In the genomic region with DNA sequence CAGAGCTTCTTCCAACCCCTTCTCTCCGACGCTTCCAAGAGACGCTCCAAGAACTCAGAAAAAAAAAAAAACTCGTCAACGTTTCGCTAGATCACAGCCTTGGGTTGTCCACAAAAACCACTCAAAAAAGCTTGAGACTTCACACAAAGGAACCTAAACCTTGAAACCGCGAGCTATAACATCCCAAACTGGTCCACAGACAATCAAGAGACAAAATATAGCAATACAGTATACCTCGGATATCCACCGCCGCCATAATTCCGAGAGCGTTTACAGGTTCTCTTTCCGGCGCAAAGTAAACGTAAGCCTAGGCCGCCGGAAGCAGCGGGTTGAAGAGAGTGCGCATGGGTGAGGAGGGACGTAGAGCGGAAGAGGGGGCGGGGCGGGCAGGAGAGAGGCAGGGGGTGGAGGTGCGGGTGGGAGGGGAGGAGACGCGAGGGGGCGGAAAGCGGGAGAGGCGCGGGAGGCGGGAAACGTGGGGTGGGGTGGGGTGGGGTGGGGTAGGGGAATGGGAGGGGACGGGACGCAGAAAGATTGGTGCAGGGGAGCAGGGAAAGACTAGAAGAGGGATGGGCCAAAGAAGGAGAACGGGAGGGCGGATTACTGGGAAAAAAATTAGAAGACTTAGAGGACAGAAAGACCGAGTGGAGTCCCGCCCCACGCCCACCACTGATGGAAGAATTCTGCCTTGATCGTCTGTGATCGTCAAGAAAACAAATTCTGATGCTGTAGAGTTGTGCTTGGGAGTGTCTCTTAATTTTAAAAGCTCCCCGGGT, we compare ENCODE assay signal across 8 cellular contexts. TPM values are rescaled to one million over a fixed set of nuclear protein-coding genes. Genes with fewer than 3 reads are reported as not detected.
DNase-seq lines count a peak whose midpoint lies in the region; ATAC-seq, FAIRE-seq and TF ChIP-seq lines count a peak whose summit lies in the region.

A gene with protein sequence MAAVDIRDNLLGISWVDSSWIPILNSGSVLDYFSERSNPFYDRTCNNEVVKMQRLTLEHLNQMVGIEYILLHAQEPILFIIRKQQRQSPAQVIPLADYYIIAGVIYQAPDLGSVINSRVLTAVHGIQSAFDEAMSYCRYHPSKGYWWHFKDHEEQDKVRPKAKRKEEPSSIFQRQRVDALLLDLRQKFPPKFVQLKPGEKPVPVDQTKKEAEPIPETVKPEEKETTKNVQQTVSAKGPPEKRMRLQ (minus strand): TSS at position 274 of the 776 bp plus-strand sequence. CDS start 18 bp downstream, at position 256.

- H3K4me3 ChIP-seq in astrocyte (ENCODE audit: insufficient read depth, low read depth, low read length) (peak within 1 kb of the TSS; percentile 100), hepatocyte (peak within 1 kb of the TSS; percentile 99), rectal smooth muscle tissue (ENCODE audit: low read length) (peak within 1 kb of the TSS; percentile 99), uterus (peak within 1 kb of the TSS; percentile 71 to 81)

- H3K4me2 ChIP-seq in astrocyte (ENCODE audit: low read length): peak within 1 kb of the TSS; percentile 91
- peak within 1 kb of the TSS; percentile 92 for H3K4me2 ChIP-seq in hepatocyte

- TF ChIP-seq CTCF in astrocyte (IDR thresholded peaks at IDR 0.05; ENCODE audit: insufficient read depth, low read depth, low read length) (no peak), hepatocyte (IDR thresholded peaks at IDR 0.05; ENCODE audit: poor library complexity) (no peak), uterus (IDR thresholded peaks at IDR 0.05) (no peak)

- peak within 1 kb of the TSS; percentile 99 for H3K9ac ChIP-seq in astrocyte (ENCODE audit: low read length)
- peak within 1 kb of the TSS; percentile 74 for H3K9ac ChIP-seq in rectal smooth muscle tissue (ENCODE audit: low read length)

- peak within 1 kb of the TSS; percentile 100 for H3K4me3 Mint-ChIP-seq in astrocyte (ENCODE audit: unreplicated experiment)

- WGBS in hepatocyte (ENCODE audit: low lambda C conversion rate, missing lambda C conversion rate): under 1% methylated on average over 31 of the region's 43 CpGs

- H3K27me3 ChIP-seq in astrocyte (ENCODE audit: insufficient read depth, low read length) (no peaks in the 10 kb centered on the region), hepatocyte (no peaks in the 10 kb centered on the region), rectal smooth muscle tissue (ENCODE audit: control insufficient read depth, insufficient read depth, low read length) (no peaks in the 10 kb centered on the region), uterus (no peaks in the 10 kb centered on the region)

- H3K36me3 ChIP-seq in astrocyte (ENCODE audit: insufficient read depth, low read length): peaks cover 4% of the 10 kb centered on the region
- H3K36me3 ChIP-seq in hepatocyte (replicated peaks; ENCODE audit: insufficient read depth, low read depth): no peaks in the 10 kb centered on the region
- H3K36me3 ChIP-seq in rectal smooth muscle tissue (ENCODE audit: control insufficient read depth, insufficient read depth, low read length): peaks cover 3% of the 10 kb centered on the region
- H3K36me3 ChIP-seq in uterus: no peaks in the 10 kb centered on the region

- DNase-seq in NCI-H2081 treated with DMSO at 0.1 percent for 48 hours (lab: John Stamatoyannopoulos, UW) (peak; percentile 25), T-helper 9 cell (peak; percentile 92), astrocyte (ENCODE audit: low read depth) (peak; percentile 81), hepatocyte (ENCODE audit: low spot score) (peak; percentile 97), uterus (peak; percentile 92 to 94)

- no peaks in the 10 kb centered on the region for H3K27me3 Mint-ChIP-seq in astrocyte (ENCODE audit: low read depth, unreplicated experiment)

- H3K4me1 ChIP-seq in astrocyte (ENCODE audit: insufficient read depth, low read length): peaks cover 7% of the 10 kb centered on the region
- H3K4me1 ChIP-seq in hepatocyte (ENCODE audit: insufficient read depth): peaks cover 6% of the 10 kb centered on the region
- peaks cover 10% of the 10 kb centered on the region for H3K4me1 ChIP-seq in rectal smooth muscle tissue (ENCODE audit: control insufficient read depth, insufficient read depth, low read length)
- peaks cover 0 to 9% of the 10 kb centered on the region in 2 donors for H3K4me1 ChIP-seq in uterus

- no peak for TF ChIP-seq POLR2A in uterus (IDR thresholded peaks at IDR 0.05)

- peak within 1 kb of the TSS; percentile 90 for H2AFZ ChIP-seq in astrocyte (ENCODE audit: low read depth, low read length)
- H2AFZ ChIP-seq in hepatocyte: peak within 1 kb of the TSS; percentile 98

- no peak for FAIRE-seq in astrocyte (lab: Jason Lieb, UNC)

- H3K9me3 ChIP-seq in astrocyte (ENCODE audit: insufficient read depth, low read depth, low read length) (no peaks in the 10 kb centered on the region), hepatocyte (ENCODE audit: low read depth) (no peaks in the 10 kb centered on the region), uterus (no peaks in the 10 kb centered on the region)

- peaks cover 11% of the 10 kb centered on the region for H3K4me1 Mint-ChIP-seq in astrocyte (ENCODE audit: low read depth, unreplicated experiment)

- no peaks in the 10 kb centered on the region for H3K36me3 Mint-ChIP-seq in astrocyte (ENCODE audit: low read depth, unreplicated experiment)

- H3K27ac Mint-ChIP-seq in astrocyte (ENCODE audit: unreplicated experiment): peak within 1 kb of the TSS; percentile 99

- peak; percentile 96 for ATAC-seq in GM18502 (IDR thresholded peaks at IDR 0.05; ENCODE audit: poor library complexity, unreplicated experiment)
- peak; percentile 85 for ATAC-seq in HG02973 (IDR thresholded peaks at IDR 0.05; ENCODE audit: unreplicated experiment)

- H3K79me2 ChIP-seq in astrocyte (ENCODE audit: insufficient read depth, low read length): peaks cover 49% of the 10 kb centered on the region
- peaks cover 47% of the 10 kb centered on the region for H3K79me2 ChIP-seq in hepatocyte

- H3K9me2 ChIP-seq in hepatocyte (replicated peaks; ENCODE audit: insufficient read depth): no peaks in the 10 kb centered on the region

- intact Hi-C loops in uterus (cut with DNase I; ENCODE audit: low total_unique reads): no loop called here

- H3K27ac ChIP-seq in astrocyte (ENCODE audit: low read depth, low read length): peak within 1 kb of the TSS; percentile 90
- H3K27ac ChIP-seq in hepatocyte: peak within 1 kb of the TSS; percentile 92
- H3K27ac ChIP-seq in rectal smooth muscle tissue (ENCODE audit: low read depth, low read length): peak within 1 kb of the TSS; percentile 63
- H3K27ac ChIP-seq in uterus: peak within 1 kb of the TSS; percentile 72 to 76

- peaks cover 10% of the 10 kb centered on the region for H4K20me1 ChIP-seq in astrocyte (ENCODE audit: insufficient read depth, low read length)
- peaks cover 26% of the 10 kb centered on the region for H4K20me1 ChIP-seq in hepatocyte (ENCODE audit: insufficient read depth, poor library complexity, severe bottlenecking)

- no peaks in the 10 kb centered on the region for H3K9me3 Mint-ChIP-seq in astrocyte (ENCODE audit: unreplicated experiment)

RNA-seq across cellular contexts. Expression of the gene that starts here (rescaled TPM):
- total RNA-seq in astrocyte: 43.4 and 43.5 TPM in 2 replicates
- 44.3 and 61.7 TPM in 2 replicates for total RNA-seq in hepatocyte
- 41.1 and 41.7 TPM in 2 replicates for polyA plus RNA-seq in hepatocyte
- 10 to 100 TPM; 27.6 to 71.8 (median 45.9) TPM for total RNA-seq in uterus

Comparison
In these comparisons a context has a peak if more than half of its experiments do, and no peak if none do; other contexts are left out.
1. Peak in every context shown above with its lines: DNase-seq, ATAC-seq, H3K4me3 ChIP-seq and H3K27ac ChIP-seq.
2. DNase-seq: peak in every context shown above with its lines; median percentile 97 in hepatocyte; 93 in uterus; 92 in T-helper 9 cell; 81 in astrocyte; 25 in NCI-H2081 treated with DMSO at 0.1 percent for 48 hours.